7 cellular contexts compared by ENCODE assay signal in genomic region chr1:168135982-168136708, GRCh38. TPM values are rescaled to one million over a fixed set of nuclear protein-coding genes. Genes with fewer than 3 reads are reported as not detected.
DNase-seq lines count a peak whose midpoint lies in the region; ATAC-seq and TF ChIP-seq lines count a peak whose summit lies in the region.

No MANE protein-coding gene starts in this region.

- no CpG with 5 or more reads among the region's 61 CpGs for WGBS in iPS DF 6.9 (ENCODE audit: insufficient coverage, insufficient read length)

- peak overlapping the region; percentile 56 for H3K4me3 ChIP-seq in GM12865 (ENCODE audit: low read depth, low read length)
- H3K4me3 ChIP-seq in iPS DF 6.9 (ENCODE audit: low read length) = peak overlapping the region; percentile 66
- peak overlapping the region; percentile 68 to 80 (median 73) for H3K4me3 ChIP-seq in skeletal muscle tissue (ENCODE audit: low read length in 3 of 3)

- H3K36me3 ChIP-seq in iPS DF 6.9 (ENCODE audit: control insufficient read depth, insufficient read depth, low read length) = no peaks in the 10 kb centered on the region
- no peaks in the 10 kb centered on the region for H3K36me3 ChIP-seq in skeletal muscle tissue (ENCODE audit: control insufficient read depth in 3 of 3, insufficient read depth in 3 of 3, low read length in 3 of 3)

- H3K4me1 Mint-ChIP-seq in activated naive CD8-positive, alpha-beta T cell (ENCODE audit: low read depth) = peaks cover 24% of the 10 kb centered on the region

- H3K4me1 ChIP-seq in iPS DF 6.9 (ENCODE audit: control insufficient read depth, insufficient read depth, low read length) = 0 out of 2 replicates have a peak, but pooled peaks cover 1% of the 10 kb centered on the region
- peaks cover 15 to 21% (median 20%) of the 10 kb centered on the region in 3 donors for H3K4me1 ChIP-seq in skeletal muscle tissue (ENCODE audit: control insufficient read depth in 3 of 3, insufficient read depth in 3 of 3, low read length in 3 of 3)

- no peaks in the 10 kb centered on the region for H3K9me3 Mint-ChIP-seq in activated naive CD8-positive, alpha-beta T cell (ENCODE audit: low read depth)

- H3K9ac ChIP-seq in skeletal muscle tissue (ENCODE audit: low read depth in 1 of 3, low read length in 3 of 3) = peak overlapping the region; percentile 54 to 76 (median 54)

- H3K27ac ChIP-seq in iPS DF 6.9 (ENCODE audit: low read length) (no peak overlapping the region), skeletal muscle tissue (ENCODE audit: low read depth, low read length) (no peak overlapping the region)

- DNase-seq in GM12865 (ENCODE audit: low read depth) (no peak), M059J (ENCODE audit: low read depth) (peak; percentile 41), iPS DF 6.9 (ENCODE audit: low read depth, low spot score) (no peak), GM19238 (ENCODE audit: insufficient read length, low spot score) (no peak)

- peaks cover 29% of the 10 kb centered on the region for H3K27me3 Mint-ChIP-seq in activated naive CD8-positive, alpha-beta T cell

- H3K36me3 Mint-ChIP-seq in activated naive CD8-positive, alpha-beta T cell = no peaks in the 10 kb centered on the region

- no peaks in the 10 kb centered on the region for H3K9me3 ChIP-seq in iPS DF 6.9 (ENCODE audit: control insufficient read depth, insufficient read depth, low read length)
- H3K9me3 ChIP-seq in skeletal muscle tissue (ENCODE audit: control insufficient read depth in 3 of 3, low read length in 3 of 3) = no peaks in the 10 kb centered on the region

- TF ChIP-seq CTCF in GM12865 (IDR thresholded peaks at IDR 0.05; ENCODE audit: insufficient read depth, low read depth, low read length, missing control alignments) = no peak

- H3K27me3 ChIP-seq in iPS DF 6.9 (ENCODE audit: control insufficient read depth, insufficient read depth, low read length) (no peaks in the 10 kb centered on the region; the same call in 1 of the 2 replicates), skeletal muscle tissue (ENCODE audit: control insufficient read depth in 3 of 3, insufficient read depth in 3 of 3, low read length in 3 of 3) (peaks cover 3 to 20% (median 16%) of the 10 kb centered on the region in 3 donors)

- peak overlapping the region; percentile 86 for H3K4me3 Mint-ChIP-seq in activated naive CD8-positive, alpha-beta T cell

- no peak for ATAC-seq in HG03460 (IDR thresholded peaks at IDR 0.05; ENCODE audit: unreplicated experiment)

- no peak overlapping the region for H3K27ac Mint-ChIP-seq in activated naive CD8-positive, alpha-beta T cell

RNA-seq across cellular contexts. Expression of gene GPR161, which starts 0.6 kb away (rescaled TPM):
- total RNA-seq in M059J (2014; rRNA removed; shearing (Covaris generic)) = 9.2 and 15.2 TPM in 2 replicates
- total RNA-seq in skeletal muscle tissue = 8.9 TPM

RNA-seq across cellular contexts. Expression of gene TIPRL, which starts 42.6 kb away (rescaled TPM):
- 41.7 and 65.9 TPM in 2 replicates for total RNA-seq in M059J (2014; rRNA removed; shearing (Covaris generic))
- total RNA-seq in skeletal muscle tissue = 21.4 TPM
